36 cellular contexts compared by ENCODE assay signal in genomic region chr4:152704788-152705187, GRCh38.
"Had no signal": no experiment of that assay in that cellular context is flagged by ENCODE, and none has a peak within 500 bp of the region (broad histone marks: within the 10 kb centered on the region; RNA-seq: fewer than 3 reads in every experiment).

No MANE protein-coding gene starts in this region.

- H3K4me3 Mint-ChIP-seq: activated CD4-positive, alpha-beta memory T cell treated with anti-CD3 and anti-CD28 coated beads, Interleukin-2, amount 10 ng/mL, durations not matched to agents 7 days and 5 days; activated CD4-positive, alpha-beta T cell treated with anti-CD3 and anti-CD28 coated beads for 36 hours; activated CD4-positive, alpha-beta T cell treated with anti-CD3 and anti-CD28 coated beads, Interleukin-2, amount 10 ng/mL, durations not matched to agents 7 days and 5 days; activated CD8-positive, alpha-beta memory T cell treated with anti-CD3 and anti-CD28 coated beads, Interleukin-2, amount 10 ng/mL, durations not matched to agents 7 days and 5 days; activated CD8-positive, alpha-beta T cell treated with anti-CD3 and anti-CD28 coated beads, Interleukin-2, amount 10 ng/mL, durations not matched to agents 7 days and 5 days; activated naive CD4-positive, alpha-beta T cell treated with anti-CD3 and anti-CD28 coated beads for 36 hours; activated naive CD8-positive, alpha-beta T cell treated with anti-CD3 and anti-CD28 coated beads for 36 hours; activated T-cell treated with anti-CD3 and anti-CD28 coated beads, Interleukin-2, amount 50 U/mL, for 4 hours; activated T-cell treated with anti-CD3 and anti-CD28 coated beads, Interleukin-2, amount 50 U/mL, for 72 hours; activated T-helper 1 cell treated with anti-CD3 and anti-CD28 coated beads, Interleukin-12 subunit alpha, Interleukin-12 subunit beta, Interleukin-2, Interleukin-4 antibody, amounts not matched to agents 30 ng/mL and 10 ng/mL and 1 ng/mL, durations not matched to agents 14 hours and 24 hours and 36 hours; activated T-helper 17 cell treated with anti-CD3 and anti-CD28 coated beads, Interleukin-2, amount 50 U/mL, for 72 hours; T-helper 1 cell treated with Interleukin-12 subunit alpha and Interleukin-12 subunit beta and Interleukin-4 antibody, amounts not matched to agents 30 μg/mL and 1 μg/mL, for 36 hours; T-helper 2 cell treated with Interferon-gamma antibody and Interleukin-4, amounts not matched to agents 5 μg/mL and 100 μg/mL, for 36 hours had no signal

- H3K4me1 Mint-ChIP-seq: activated CD4-positive, alpha-beta T cell treated with anti-CD3 and anti-CD28 coated beads, Interleukin-2, amount 10 ng/mL, durations not matched to agents 7 days and 5 days; activated T-helper 17 cell treated with anti-CD3 and anti-CD28 coated beads, Interleukin-2, amount 50 U/mL, for 72 hours had no signal

- H3K9me3 ChIP-seq: adrenal gland, body of pancreas, breast epithelium had no signal

- ATAC-seq: activated CD4-positive, alpha-beta T cell treated with anti-CD3 and anti-CD28 coated beads for 36 hours; activated CD4-positive, CD25-positive, alpha-beta regulatory T cell treated with anti-CD3 and anti-CD28 coated beads, Interleukin-2, amount 50 U/mL, for 24 hours; activated CD8-positive, alpha-beta memory T cell treated with anti-CD3 and anti-CD28 coated beads, Interleukin-2, amount 10 ng/mL, durations not matched to agents 7 days and 5 days; activated CD8-positive, alpha-beta T cell treated with anti-CD3 and anti-CD28 coated beads, Interleukin-2, amount 10 ng/mL, durations not matched to agents 7 days and 5 days; activated naive CD4-positive, alpha-beta T cell treated with anti-CD3 and anti-CD28 coated beads, Interleukin-2, amount 50 U/mL, for 72 hours; activated T-cell treated with anti-CD3 and anti-CD28 coated beads, Interleukin-2, amount 50 U/mL, for 4 hours; activated T-cell treated with anti-CD3 and anti-CD28 coated beads, Interleukin-2, amount 50 U/mL, for 72 hours; activated T-helper 17 cell treated with anti-CD3 and anti-CD28 coated beads, Interleukin-2, amount 50 U/mL, for 72 hours; body of pancreas had no signal

- H3K36me3 ChIP-seq: adrenal gland, brain microvascular endothelial cell, breast epithelium had no signal

- H3K27ac Mint-ChIP-seq: activated CD4-positive, alpha-beta memory T cell treated with anti-CD3 and anti-CD28 coated beads, Interleukin-2, amount 10 ng/mL, durations not matched to agents 7 days and 5 days; activated CD4-positive, alpha-beta T cell treated with anti-CD3 and anti-CD28 coated beads for 36 hours; activated CD4-positive, alpha-beta T cell treated with anti-CD3 and anti-CD28 coated beads, Interleukin-2, amount 10 ng/mL, durations not matched to agents 7 days and 5 days; activated CD8-positive, alpha-beta memory T cell treated with anti-CD3 and anti-CD28 coated beads, Interleukin-2, amount 10 ng/mL, durations not matched to agents 7 days and 5 days; activated CD8-positive, alpha-beta T cell treated with anti-CD3 and anti-CD28 coated beads, Interleukin-2, amount 10 ng/mL, durations not matched to agents 7 days and 5 days; activated naive CD4-positive, alpha-beta T cell treated with anti-CD3 and anti-CD28 coated beads for 36 hours; activated naive CD4-positive, alpha-beta T cell treated with anti-CD3 and anti-CD28 coated beads, Interleukin-2, amount 50 U/mL, for 72 hours; activated naive CD8-positive, alpha-beta T cell treated with anti-CD3 and anti-CD28 coated beads for 36 hours; activated T-cell treated with anti-CD3 and anti-CD28 coated beads, Interleukin-2, amount 50 U/mL, for 72 hours; activated T-helper 1 cell treated with anti-CD3 and anti-CD28 coated beads, Interleukin-12 subunit alpha, Interleukin-12 subunit beta, Interleukin-2, Interleukin-4 antibody, amounts not matched to agents 30 ng/mL and 10 ng/mL and 1 ng/mL, durations not matched to agents 14 hours and 24 hours and 36 hours; activated T-helper 17 cell treated with anti-CD3 and anti-CD28 coated beads, Interleukin-2, amount 50 U/mL, for 72 hours; T-helper 1 cell treated with Interleukin-12 subunit alpha and Interleukin-12 subunit beta and Interleukin-4 antibody, amounts not matched to agents 30 μg/mL and 1 μg/mL, for 36 hours; T-helper 2 cell treated with Interferon-gamma antibody and Interleukin-4, amounts not matched to agents 5 μg/mL and 100 μg/mL, for 36 hours had no signal

- H3K4me3 ChIP-seq: adrenal gland, body of pancreas, breast epithelium had no signal

- DNase-seq: activated CD4-positive, alpha-beta memory T cell treated with anti-CD3 and anti-CD28 coated beads, Interleukin-2, amount 10 ng/mL, durations not matched to agents 7 days and 5 days; activated CD4-positive, alpha-beta T cell treated with anti-CD3 and anti-CD28 coated beads for 1 hour; activated CD4-positive, alpha-beta T cell treated with anti-CD3 and anti-CD28 coated beads for 36 hours; activated CD4-positive, alpha-beta T cell treated with anti-CD3 and anti-CD28 coated beads for 48 hours; activated CD4-positive, alpha-beta T cell treated with anti-CD3 and anti-CD28 coated beads, Interleukin-2, amount 10 ng/mL, durations not matched to agents 7 days and 5 days; activated CD4-positive, alpha-beta T cell treated with anti-CD3 and anti-CD28 coated beads, Interleukin-2, amount 50 U/mL, for 48 hours; activated CD4-positive, CD25-positive, alpha-beta regulatory T cell; activated CD8-positive, alpha-beta memory T cell treated with anti-CD3 and anti-CD28 coated beads for 24 hours; activated CD8-positive, alpha-beta memory T cell treated with anti-CD3 and anti-CD28 coated beads, Interleukin-2, amount 10 ng/mL, durations not matched to agents 7 days and 5 days; activated CD8-positive, alpha-beta T cell treated with anti-CD3 and anti-CD28 coated beads, Interleukin-2, amount 10 ng/mL, durations not matched to agents 7 days and 5 days; activated effector memory CD4-positive, alpha-beta T cell treated with anti-CD3 and anti-CD28 coated beads, Interleukin-2, amount 50 U/mL, for 16 hours; activated gamma-delta T cell treated with Interleukin-2 at 50 U/mL for 16 hours; activated naive CD4-positive, alpha-beta T cell; activated naive CD4-positive, alpha-beta T cell treated with anti-CD3 and anti-CD28 coated beads for 36 hours; activated naive CD4-positive, alpha-beta T cell treated with anti-CD3 and anti-CD28 coated beads, Interleukin-2, amount 50 U/mL, for 16 hours; activated naive CD8-positive, alpha-beta T cell treated with anti-CD3 and anti-CD28 coated beads for 36 hours; activated T-cell treated with anti-CD3 and anti-CD28 coated beads for 4 hours; activated T-cell treated with anti-CD3 and anti-CD28 coated beads, Interleukin-2, amount 50 U/mL, for 1 hour; activated T-cell treated with anti-CD3 and anti-CD28 coated beads, Interleukin-2, amount 50 U/mL, for 4 hours; activated T-cell treated with anti-CD3 and anti-CD28 coated beads, Interleukin-2, amount 50 U/mL, for 72 hours; adrenal gland; amniotic stem cell; aorta; body of pancreas; brain microvascular endothelial cell; central memory CD4-positive, alpha-beta T cell; T-helper 2 cell; T-helper 9 cell had no signal

- H3K27ac ChIP-seq: adrenal gland, body of pancreas, brain microvascular endothelial cell, breast epithelium, VCaP had no signal

- H3K4me1 ChIP-seq: adrenal gland, body of pancreas, breast epithelium had no signal

- H3K27me3 Mint-ChIP-seq: activated CD8-positive, alpha-beta memory T cell treated with anti-CD3 and anti-CD28 coated beads, Interleukin-2, amount 10 ng/mL, durations not matched to agents 7 days and 5 days had no signal

- H3K27me3 ChIP-seq: body of pancreas, breast epithelium had no signal
